8 cellular contexts compared by ENCODE assay signal in the genomic region with DNA sequence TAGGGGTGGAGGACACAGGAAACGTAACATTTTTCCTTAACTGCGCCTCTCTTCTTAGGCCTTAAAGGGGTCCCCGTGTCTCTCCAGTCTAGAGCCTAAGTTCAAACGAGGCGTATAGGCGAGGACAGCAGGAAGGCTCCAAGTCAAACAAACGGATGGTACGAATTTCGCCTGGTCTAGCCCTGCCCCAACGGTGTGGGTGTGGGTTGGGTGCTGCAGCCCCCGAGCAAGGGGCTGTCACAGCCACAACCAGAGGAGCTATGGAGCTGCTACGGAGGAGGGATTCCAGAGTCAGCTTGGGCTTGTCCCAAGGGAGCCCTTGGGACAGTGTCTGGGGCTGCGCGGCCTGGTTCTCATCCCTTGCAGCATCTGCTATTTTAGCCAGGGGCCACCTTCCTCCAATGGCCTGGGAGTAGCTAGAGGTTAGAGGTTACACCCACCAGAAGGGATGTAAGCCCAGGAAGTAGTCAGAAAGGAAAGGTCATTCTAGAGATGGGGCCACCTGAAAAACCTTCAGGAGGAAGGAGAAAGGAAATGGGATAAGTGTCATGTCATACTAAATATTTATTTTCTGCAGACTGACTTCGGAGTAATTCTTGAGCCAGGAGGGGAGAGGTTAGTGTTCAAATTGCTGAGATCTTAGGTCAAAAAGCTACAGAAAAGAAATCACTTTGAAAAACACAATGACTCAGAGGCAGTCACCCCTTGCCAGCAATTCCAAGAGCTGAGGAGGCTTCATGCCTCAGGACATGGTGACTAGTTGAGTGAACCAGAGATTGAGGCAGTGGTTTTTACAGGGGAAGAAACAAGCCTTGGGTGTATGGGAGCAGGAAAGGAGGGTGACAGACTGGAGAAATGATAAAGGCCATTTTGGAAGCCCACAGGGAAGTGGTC. TPM values are rescaled to one million over a fixed set of nuclear protein-coding genes. Genes with fewer than 3 reads are reported as not detected.
DNase-seq lines count a peak whose midpoint lies in the region; ATAC-seq and TF ChIP-seq lines count a peak whose summit lies in the region.

No MANE protein-coding gene starts in this region.

- H3K27ac Mint-ChIP-seq in endodermal cell = no peak overlapping the region

- 37 to 44% methylated on average over 11 to 15 of the region's 15 CpGs for WGBS in endodermal cell (ENCODE audit: insufficient coverage in 1 of 2, insufficient read length in 1 of 2), 2 experiments

- ATAC-seq in activated CD4-positive, CD25-positive, alpha-beta regulatory T cell treated with anti-CD3 and anti-CD28 coated beads, Interleukin-2, amount 50 U/mL, for 24 hours = no peak
- no peak for ATAC-seq in GM18868 (IDR thresholded peaks at IDR 0.05; ENCODE audit: unreplicated experiment)

- H3K27ac ChIP-seq in SJSA1 (peak overlapping the region; percentile 50), endodermal cell (ENCODE audit: low read depth, low read length) (peak overlapping the region; percentile 71), muscle layer of duodenum (ENCODE audit: low read length) (peak overlapping the region; percentile 97)

- peaks cover 24% of the 10 kb centered on the region for H3K27me3 Mint-ChIP-seq in endodermal cell (ENCODE audit: insufficient read depth)

- H3K4me1 ChIP-seq in SJSA1 (replicated peaks) (peaks cover 26% of the 10 kb centered on the region), endodermal cell (ENCODE audit: control insufficient read depth, insufficient read depth, low read length) (peaks cover 5% of the 10 kb centered on the region), muscle layer of duodenum (ENCODE audit: control insufficient read depth in 1 of 2, insufficient read depth in 2 of 2, low read length in 2 of 2) (peaks cover 10 to 25% of the 10 kb centered on the region in 2 donors)

- DNase-seq in stimulated activated CD4-positive, alpha-beta T cell treated with anti-CD3 and anti-CD28 coated beads, Interleukin-1b, Interleukin-23, amount 100 ng/mL, for 48 hours = peak; percentile 50
- DNase-seq in stimulated activated CD4-positive, alpha-beta T cell treated with anti-CD3 and anti-CD28 coated beads, Interleukin-12 subunit alpha, Interleukin-12 subunit beta, amount 100 ng/mL, for 4 hours = no peak
- DNase-seq in SJSA1 (ENCODE audit: low read depth in 1 of 2, low spot score in 2 of 2) (peak; percentile 52 to 55), endodermal cell (no peak), COLO668 (lab: John Stamatoyannopoulos, UW; ENCODE audit: unreplicated experiment) (no peak)

- H3K9ac ChIP-seq in endodermal cell (ENCODE audit: extremely low read depth, low read length, poor library complexity, severe bottlenecking) = peak overlapping the region; percentile 57

- peak overlapping the region; percentile 66 for H3K4me3 Mint-ChIP-seq in endodermal cell

- peaks cover 14% of the 10 kb centered on the region for H3K4me1 Mint-ChIP-seq in endodermal cell

- H3K27me3 ChIP-seq in SJSA1 (replicated peaks) = no peaks in the 10 kb centered on the region
- peaks cover 30% of the 10 kb centered on the region for H3K27me3 ChIP-seq in endodermal cell (ENCODE audit: control insufficient read depth, insufficient read depth, low read length, poor library complexity, severe bottlenecking)
- H3K27me3 ChIP-seq in muscle layer of duodenum (ENCODE audit: low read depth, low read length) = no peaks in the 10 kb centered on the region

- TF ChIP-seq CTCF in endodermal cell (conservative IDR thresholded peaks at IDR 0.05) = no peak

- H3K9me3 Mint-ChIP-seq in endodermal cell = no peaks in the 10 kb centered on the region

- H3K4me3 ChIP-seq in SJSA1 (peak overlapping the region; percentile 40), endodermal cell (ENCODE audit: low read length) (peak overlapping the region; percentile 89), muscle layer of duodenum (ENCODE audit: low read depth in 1 of 2, low read length in 2 of 2) (peak overlapping the region; percentile 64 to 90)

- H3K36me3 Mint-ChIP-seq in endodermal cell (ENCODE audit: low read depth) = peaks cover 19% of the 10 kb centered on the region

- H3K9me3 ChIP-seq in SJSA1 (replicated peaks) (no peaks in the 10 kb centered on the region), endodermal cell (ENCODE audit: control insufficient read depth, low read length) (no peaks in the 10 kb centered on the region), muscle layer of duodenum (ENCODE audit: control insufficient read depth in 1 of 2, low read length in 2 of 2) (no peaks in the 10 kb centered on the region)

- H3K36me3 ChIP-seq in SJSA1 (peaks cover 13% of the 10 kb centered on the region; the same call in 1 of the 2 replicates), endodermal cell (ENCODE audit: control insufficient read depth, insufficient read depth, low read length) (peaks cover 18% of the 10 kb centered on the region), muscle layer of duodenum (ENCODE audit: control insufficient read depth in 1 of 2, insufficient read depth in 2 of 2, low read length in 2 of 2) (peaks cover 8 to 13% of the 10 kb centered on the region in 2 donors)

RNA-seq across cellular contexts. Expression of a gene that starts 21.7 kb away (rescaled TPM):
- total RNA-seq in SJSA1 (2014; rRNA removed; shearing (Covaris generic)) = 26.9 and 39.4 TPM in 2 replicates
- 10 to 100 TPM; 51.4 to 63.9 TPM for total RNA-seq in endodermal cell
- 63.6 TPM for polyA plus RNA-seq in endodermal cell (2013, experiment 1 of 2)
- polyA plus RNA-seq in endodermal cell (2013, experiment 2 of 2) = 53.0 TPM

RNA-seq across cellular contexts. Expression of a gene that starts 21.9 kb away (rescaled TPM):
- total RNA-seq in SJSA1 (2014; rRNA removed; shearing (Covaris generic)) = 2,063 and 2,614 TPM in 2 replicates
- total RNA-seq in endodermal cell = 1,000 to 10,000 TPM; 2,541 to 3,009 TPM
- 3,245 TPM for polyA plus RNA-seq in endodermal cell (2013, experiment 1 of 2)
- 3,023 TPM for polyA plus RNA-seq in endodermal cell (2013, experiment 2 of 2)

RNA-seq across cellular contexts. Expression of a gene that starts 26.9 kb away (rescaled TPM):
- 0.16 TPM in 1 of 2 replicates, not detected in the other for total RNA-seq in SJSA1 (2014; rRNA removed; shearing (Covaris generic))
- 1 to 10 TPM; 3.9 to 5.5 TPM for total RNA-seq in endodermal cell
- polyA plus RNA-seq in endodermal cell (2013, experiment 1 of 2) = 3.5 TPM
- polyA plus RNA-seq in endodermal cell (2013, experiment 2 of 2) = 3.2 TPM

RNA-seq across cellular contexts. Expression of a gene that starts 39.1 kb away (rescaled TPM):
- total RNA-seq in SJSA1 (2014; rRNA removed; shearing (Covaris generic)) = 81.8 and 123 TPM in 2 replicates
- total RNA-seq in endodermal cell = 10 to 100 TPM; 42.9 to 62.5 TPM
- 41.0 TPM for polyA plus RNA-seq in endodermal cell (2013, experiment 1 of 2)
- polyA plus RNA-seq in endodermal cell (2013, experiment 2 of 2) = 32.0 TPM

RNA-seq across cellular contexts. Expression of a gene that starts 39.4 kb away (rescaled TPM):
- total RNA-seq in SJSA1 (2014; rRNA removed; shearing (Covaris generic)) = 66.3 and 67.8 TPM in 2 replicates
- 10 to 100 TPM; 69.9 to 86.4 TPM for total RNA-seq in endodermal cell
- 91.1 TPM for polyA plus RNA-seq in endodermal cell (2013, experiment 1 of 2)
- polyA plus RNA-seq in endodermal cell (2013, experiment 2 of 2) = 84.9 TPM

Comparison
In these comparisons a context has a peak if more than half of its experiments do, and no peak if none do; other contexts are left out.
1. DNase-seq: peak in stimulated activated CD4-positive, alpha-beta T cell treated with anti-CD3 and anti-CD28 coated beads, Interleukin-1b, Interleukin-23, amount 100 ng/mL, for 48 hours (single experiment) and SJSA1 (2 of 2); none in stimulated activated CD4-positive, alpha-beta T cell treated with anti-CD3 and anti-CD28 coated beads, Interleukin-12 subunit alpha, Interleukin-12 subunit beta, amount 100 ng/mL, for 4 hours (single experiment), endodermal cell (single experiment) and COLO668 (single experiment).
2. Peak in every context shown above with its lines, with median percentiles within 50 percentile points of each other: H3K27ac ChIP-seq and H3K4me3 ChIP-seq.